In the genomic region with DNA sequence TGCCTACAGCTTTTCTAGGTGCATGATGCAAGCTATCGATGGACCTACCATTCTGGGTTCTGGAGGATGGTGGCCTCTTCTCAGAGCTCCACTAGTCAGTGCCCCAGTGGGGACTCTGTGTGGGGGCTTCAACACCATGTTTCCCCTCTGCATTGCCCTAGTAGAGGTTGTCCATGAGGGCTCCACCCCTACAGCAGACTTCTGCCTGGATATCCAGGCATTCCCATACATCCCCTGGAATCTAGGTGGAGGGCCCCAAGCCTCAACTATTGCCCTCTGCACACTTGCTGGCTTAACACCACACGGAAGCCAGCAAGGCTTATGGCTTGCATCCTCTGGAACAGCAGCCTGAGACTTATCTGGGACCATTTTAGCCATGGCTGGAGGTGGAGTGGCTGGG, we compare ENCODE assay signal across 32 cellular contexts.
"Had no signal": no experiment of that assay in that cellular context is flagged by ENCODE, and none has a peak within 500 bp of the region (broad histone marks: within the 10 kb centered on the region; RNA-seq: fewer than 3 reads in every experiment).

No MANE protein-coding gene starts in this region.

- H3K27me3 ChIP-seq: ascending aorta, cardiac muscle cell, colonic mucosa had no signal

- FAIRE-seq: TTC549 had no signal

- ATAC-seq: activated CD4-positive, alpha-beta T cell treated with anti-CD3 and anti-CD28 coated beads for 36 hours; activated CD4-positive, CD25-positive, alpha-beta regulatory T cell treated with anti-CD3 and anti-CD28 coated beads, Interleukin-2, amount 50 U/mL, for 24 hours; activated CD8-positive, alpha-beta memory T cell treated with anti-CD3 and anti-CD28 coated beads, Interleukin-2, amount 10 ng/mL, durations not matched to agents 7 days and 5 days; activated CD8-positive, alpha-beta T cell treated with anti-CD3 and anti-CD28 coated beads, Interleukin-2, amount 10 ng/mL, durations not matched to agents 7 days and 5 days; activated naive CD8-positive, alpha-beta T cell treated with anti-CD3 and anti-CD28 coated beads, Interleukin-2, amount 50 U/mL, for 24 hours; WTC11 had no signal

- H3K4me3 ChIP-seq: ascending aorta, cardiac muscle cell, colonic mucosa had no signal

- H3K9me3 ChIP-seq: ascending aorta, colonic mucosa had no signal

- H3K36me3 ChIP-seq: ascending aorta, cardiac muscle cell, colonic mucosa had no signal

- DNase-seq: activated CD4-positive, alpha-beta memory T cell treated with anti-CD3 and anti-CD28 coated beads, Interleukin-2, amount 10 ng/mL, durations not matched to agents 7 days and 5 days; activated CD4-positive, alpha-beta T cell treated with anti-CD3 and anti-CD28 coated beads for 1 hour; activated CD4-positive, alpha-beta T cell treated with anti-CD3 and anti-CD28 coated beads for 36 hours; activated CD4-positive, alpha-beta T cell treated with anti-CD3 and anti-CD28 coated beads for 48 hours; activated CD4-positive, alpha-beta T cell treated with anti-CD3 and anti-CD28 coated beads, Interleukin-2, amount 10 ng/mL, durations not matched to agents 7 days and 5 days; activated CD4-positive, alpha-beta T cell treated with anti-CD3 and anti-CD28 coated beads, Interleukin-2, amount 50 U/mL, for 48 hours; activated CD4-positive, CD25-positive, alpha-beta regulatory T cell; activated CD8-positive, alpha-beta memory T cell treated with anti-CD3 and anti-CD28 coated beads for 24 hours; activated CD8-positive, alpha-beta memory T cell treated with anti-CD3 and anti-CD28 coated beads, Interleukin-2, amount 10 ng/mL, durations not matched to agents 7 days and 5 days; activated CD8-positive, alpha-beta memory T cell treated with anti-CD3 and anti-CD28 coated beads, Interleukin-2, amount 50 U/mL, for 48 hours; activated CD8-positive, alpha-beta T cell treated with anti-CD3 and anti-CD28 coated beads, Interleukin-2, amount 10 ng/mL, durations not matched to agents 7 days and 5 days; activated effector memory CD4-positive, alpha-beta T cell treated with Interleukin-2 at 50 U/mL for 16 hours; activated gamma-delta T cell; activated naive CD4-positive, alpha-beta T cell treated with anti-CD3 and anti-CD28 coated beads, Interleukin-2, amount 10 ng/mL, durations not matched to agents 7 days and 5 days; activated naive CD4-positive, alpha-beta T cell treated with Interleukin-2 at 50 U/mL for 16 hours; activated naive CD8-positive, alpha-beta T cell treated with anti-CD3 and anti-CD28 coated beads, Interleukin-2, amount 10 ng/mL, durations not matched to agents 7 days and 5 days; activated naive CD8-positive, alpha-beta T cell treated with anti-CD3 and anti-CD28 coated beads, Interleukin-2, amount 50 U/mL, for 24 hours; activated T-cell treated with anti-CD3 and anti-CD28 coated beads, Interleukin-2, amount 50 U/mL, for 24 hours; activated T-cell treated with anti-CD3 and anti-CD28 coated beads, Interleukin-2, amount 50 U/mL, for 48 hours; amygdala; anterior cingulate cortex; caudate nucleus; cerebellar nuclear complex; colonic mucosa; T-helper 2 cell; T-helper 9 cell had no signal

- H3K27ac ChIP-seq: ascending aorta, cardiac muscle cell, colonic mucosa, VCaP had no signal

- H3K4me1 ChIP-seq: ascending aorta, colonic mucosa had no signal
